In genomic region chr5:178282391-178282790, GRCh38 we compare ENCODE assay signal across 17 cellular contexts. TPM values are rescaled to one million over a fixed set of nuclear protein-coding genes. Genes with fewer than 3 reads are reported as not detected.
DNase-seq lines count a peak whose midpoint lies in the region; ATAC-seq and TF ChIP-seq lines count a peak whose summit lies in the region.
"Had no signal": no experiment of that assay in that cellular context is flagged by ENCODE, and none has a peak within 500 bp of the region (broad histone marks: within the 10 kb centered on the region; RNA-seq: fewer than 3 reads in every experiment).

No MANE protein-coding gene starts in this region.

- no peak overlapping the region for H3K9ac ChIP-seq in BLaER1

- TF ChIP-seq CTCF in WERI-Rb-1 (IDR thresholded peaks at IDR 0.05; ENCODE audit: low read depth, low read length) (no peak), BE2C (IDR thresholded peaks at IDR 0.05; ENCODE audit: low read depth, low read length) (no peak)

- ATAC-seq in HG02571 (IDR thresholded peaks at IDR 0.05; ENCODE audit: unreplicated experiment): no peak
- ATAC-seq: A549; CD8-positive, alpha-beta T cell had no signal

- H3K27me3 ChIP-seq in BLaER1: no peaks in the 10 kb centered on the region
- H3K27me3 ChIP-seq in WERI-Rb-1 (ENCODE audit: insufficient read depth, low read depth, severe bottlenecking): no peaks in the 10 kb centered on the region
- no peaks in the 10 kb centered on the region for H3K27me3 ChIP-seq in BE2C

- H3K27ac ChIP-seq in BLaER1 (no peak overlapping the region), WERI-Rb-1 (no peak overlapping the region)
- H3K27ac ChIP-seq: A549 had no signal

- H3K4me3 ChIP-seq in BLaER1: no peak overlapping the region
- no peak overlapping the region for H3K4me3 ChIP-seq in WERI-Rb-1 (ENCODE audit: low read depth, low read length)
- no peak overlapping the region for H3K4me3 ChIP-seq in BE2C (ENCODE audit: low read depth, low read length)
- H3K4me3 ChIP-seq: A549 had no signal

- H3K9me3 ChIP-seq in BLaER1: no peaks in the 10 kb centered on the region
- no peaks in the 10 kb centered on the region for H3K9me3 ChIP-seq in WERI-Rb-1 (ENCODE audit: severe bottlenecking)
- H3K9me3 ChIP-seq in BE2C: peaks cover 8% of the 10 kb centered on the region

- H3K4me2 ChIP-seq in BLaER1: peak overlapping the region; percentile 97
- H3K4me2 ChIP-seq: A549 had no signal

- H3K36me3 ChIP-seq in BLaER1: no peaks in the 10 kb centered on the region
- no peaks in the 10 kb centered on the region for H3K36me3 ChIP-seq in WERI-Rb-1
- H3K36me3 ChIP-seq in BE2C: no peaks in the 10 kb centered on the region

- H4K20me1 ChIP-seq in BLaER1: no peaks in the 10 kb centered on the region; the same call in 1 of the 2 replicates

- peaks cover 85% of the 10 kb centered on the region for H3K4me1 ChIP-seq in BLaER1
- 0 out of 2 replicates have a peak, but pooled peaks cover 4% of the 10 kb centered on the region for H3K4me1 ChIP-seq in BE2C
- H3K4me1 ChIP-seq: A549 had no signal

- peak; percentile 7 for DNase-seq in COLO668 (lab: John Stamatoyannopoulos, UW; ENCODE audit: unreplicated experiment)
- peak; percentile 52 for DNase-seq in WERI-Rb-1
- peak; percentile 10 for DNase-seq in myocyte (ENCODE audit: low read depth)
- DNase-seq in BE2C: no peak
- no peak for DNase-seq in GM19238 (ENCODE audit: insufficient read length, low spot score)
- DNase-seq in OCI-M1 (lab: John Stamatoyannopoulos, UW): no peak
- DNase-seq: Calu3; CD8-positive, alpha-beta T cell; DMS153; Kasumi-1; NCI-H1417; NCI-H187; SHP77; SW 1271 had no signal

RNA-seq across cellular contexts. Expression of gene PHYKPL, which starts 49.8 kb away (rescaled TPM):
- total RNA-seq in myocyte: 22.8 and 26.4 TPM in 2 replicates
- 38.1 TPM for polyA plus RNA-seq in myocyte (2012)
- polyA plus RNA-seq in BE2C (2012; ENCODE audit: insufficient read depth, insufficient read length, low read depth): 74.2 TPM

Comparison
In these comparisons a context has a peak if more than half of its experiments do, and no peak if none do; other contexts are left out.
1. DNase-seq: peak in COLO668 (single experiment), WERI-Rb-1 (single experiment) and myocyte (single experiment); none in BE2C (single experiment), GM19238 (single experiment) and OCI-M1 (single experiment).